ENCODE assay signal across 14 cellular contexts in the genomic region with DNA sequence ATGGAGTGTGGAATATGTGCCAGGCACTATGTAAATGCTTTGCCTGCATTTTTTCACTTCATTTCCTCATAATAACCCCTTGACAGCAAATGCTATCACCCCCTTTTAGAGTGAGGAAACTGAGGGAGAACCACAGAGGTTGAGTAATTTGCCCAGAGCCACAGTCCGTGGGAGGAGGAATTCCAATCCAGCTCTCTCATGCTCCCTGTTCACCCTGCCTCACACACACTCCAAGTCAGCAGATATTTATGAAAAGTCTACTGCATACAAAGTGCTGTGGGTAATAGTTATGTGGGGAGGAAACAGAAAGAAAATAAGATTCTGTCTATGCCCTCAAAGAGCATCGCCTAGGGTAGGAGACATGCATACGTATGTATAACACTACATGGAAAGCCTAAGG. TPM values are rescaled to one million over a fixed set of nuclear protein-coding genes. Genes with fewer than 3 reads are reported as not detected.
DNase-seq lines count a peak whose midpoint lies in the region; ATAC-seq and TF ChIP-seq lines count a peak whose summit lies in the region.
"Had no signal": no experiment of that assay in that cellular context is flagged by ENCODE, and none has a peak within 500 bp of the region (broad histone marks: within the 10 kb centered on the region; RNA-seq: fewer than 3 reads in every experiment).

No MANE protein-coding gene starts in this region.

- TF ChIP-seq CTCF in AG10803 (conservative IDR thresholded peaks at IDR 0.05; ENCODE audit: low read length) (no peak), choroid plexus epithelial cell (conservative IDR thresholded peaks at IDR 0.05; ENCODE audit: low read depth, low read length) (no peak)

- H3K36me3 ChIP-seq in naive thymus-derived CD4-positive, alpha-beta T cell (ENCODE audit: control insufficient read depth in 2 of 3, insufficient read depth in 3 of 3, low read length in 3 of 3): no peaks in the 10 kb centered on the region

- no peaks in the 10 kb centered on the region for H3K9me3 Mint-ChIP-seq in activated CD4-positive, alpha-beta T cell treated with anti-CD3 and anti-CD28 coated beads for 36 hours (ENCODE audit: low read depth)
- H3K9me3 Mint-ChIP-seq in naive thymus-derived CD4-positive, alpha-beta T cell: no peaks in the 10 kb centered on the region

- no peaks in the 10 kb centered on the region for H3K36me3 Mint-ChIP-seq in activated CD4-positive, alpha-beta T cell treated with anti-CD3 and anti-CD28 coated beads for 36 hours (ENCODE audit: low read depth)
- no peaks in the 10 kb centered on the region for H3K36me3 Mint-ChIP-seq in naive thymus-derived CD4-positive, alpha-beta T cell

- H3K4me3 ChIP-seq in AG10803 (ENCODE audit: low read length) (no peak overlapping the region), choroid plexus epithelial cell (ENCODE audit: low read depth, low read length) (no peak overlapping the region)
- no peak overlapping the region for H3K4me3 ChIP-seq in naive thymus-derived CD4-positive, alpha-beta T cell (ENCODE audit: low read length)
- H3K4me3 ChIP-seq: testis had no signal

- ATAC-seq in activated CD4-positive, alpha-beta T cell treated with anti-CD3 and anti-CD28 coated beads for 36 hours: no peak
- no peak for ATAC-seq in naive thymus-derived CD4-positive, alpha-beta T cell

- no peaks in the 10 kb centered on the region for H3K4me1 Mint-ChIP-seq in activated CD4-positive, alpha-beta T cell treated with anti-CD3 and anti-CD28 coated beads for 36 hours
- H3K4me1 Mint-ChIP-seq in naive thymus-derived CD4-positive, alpha-beta T cell: peaks cover 0 to 2% (median 0%) of the 10 kb centered on the region in 7 donors

- no peak overlapping the region for H3K27ac Mint-ChIP-seq in activated CD4-positive, alpha-beta T cell treated with anti-CD3 and anti-CD28 coated beads for 36 hours
- no peak overlapping the region for H3K27ac Mint-ChIP-seq in naive thymus-derived CD4-positive, alpha-beta T cell

- H3K4me3 Mint-ChIP-seq in activated CD4-positive, alpha-beta T cell treated with anti-CD3 and anti-CD28 coated beads for 36 hours: no peak overlapping the region
- no peak overlapping the region for H3K4me3 Mint-ChIP-seq in naive thymus-derived CD4-positive, alpha-beta T cell

- POLR2A ChIA-PET in activated CD4-positive, alpha-beta T cell treated with anti-CD3 and anti-CD28 coated beads for 36 hours (lab: Charles Lee): no interaction called here
- POLR2A ChIA-PET in naive thymus-derived CD4-positive, alpha-beta T cell (lab: Charles Lee): no interaction called here

- CTCF ChIA-PET in activated CD4-positive, alpha-beta T cell treated with anti-CD3 and anti-CD28 coated beads for 36 hours (lab: Charles Lee): interaction anchor here (0.6 to 19.7 kb wide), 4 partner anchors 18 to 932 kb away, joined by 3 to 547 read pairs (median 4); a partner anchor contains a TSS
- CTCF ChIA-PET in naive thymus-derived CD4-positive, alpha-beta T cell (lab: Charles Lee): interaction anchor here (3.4 to 11.6 kb wide), 2 partner anchors 100 to 107 kb away, joined by 31 to 252 read pairs; a partner anchor contains a TSS

- H3K27ac ChIP-seq in naive thymus-derived CD4-positive, alpha-beta T cell (ENCODE audit: low read depth, low read length): no peak overlapping the region
- H3K27ac ChIP-seq: testis had no signal

- DNase-seq in AG10803 (ENCODE audit: low read depth): peak; percentile 81
- DNase-seq in M059J (ENCODE audit: low read depth): peak; percentile 46
- DNase-seq in choroid plexus epithelial cell (ENCODE audit: low read depth): peak; percentile 91
- peak; percentile 71 for DNase-seq in myocyte (ENCODE audit: low read depth)
- no peak for DNase-seq in activated CD4-positive, alpha-beta T cell treated with anti-CD3 and anti-CD28 coated beads for 36 hours
- DNase-seq in activated T-cell treated with anti-CD3 and anti-CD28 coated beads, Interleukin-2, amount 50 U/mL, for 1 hour: no peak
- no peak for DNase-seq in naive thymus-derived CD4-positive, alpha-beta T cell
- no peak for DNase-seq in DMS 273 treated with DMSO at 0.1 percent for 48 hours (lab: John Stamatoyannopoulos, UW)
- DNase-seq: activated gamma-delta T cell, caudate nucleus, DMS79 treated with DMSO at 0.1 percent for 48 hours, NCI-H1092, occipital lobe, testis had no signal

- H3K4me1 ChIP-seq in naive thymus-derived CD4-positive, alpha-beta T cell (ENCODE audit: control insufficient read depth in 2 of 2, insufficient read depth in 2 of 2, low read length in 2 of 2): peaks cover 0 to 5% of the 10 kb centered on the region in 2 donors

- H3K27me3 ChIP-seq in naive thymus-derived CD4-positive, alpha-beta T cell (ENCODE audit: control insufficient read depth in 2 of 2, insufficient read depth in 2 of 2, low read length in 2 of 2): no peaks in the 10 kb centered on the region
- H3K27me3 ChIP-seq: testis had no signal

- intact Hi-C loops in activated CD4-positive, alpha-beta T cell treated with anti-CD3 and anti-CD28 coated beads for 36 hours (cut with DNase I, micrococcal nuclease): no loop called here
- intact Hi-C loops in naive thymus-derived CD4-positive, alpha-beta T cell (cut with micrococcal nuclease): no loop called here

- no peaks in the 10 kb centered on the region for H3K27me3 Mint-ChIP-seq in activated CD4-positive, alpha-beta T cell treated with anti-CD3 and anti-CD28 coated beads for 36 hours
- peaks cover 0 to 5% (median 0%) of the 10 kb centered on the region in 5 donors for H3K27me3 Mint-ChIP-seq in naive thymus-derived CD4-positive, alpha-beta T cell

- H3K9me3 ChIP-seq in naive thymus-derived CD4-positive, alpha-beta T cell (ENCODE audit: control insufficient read depth in 2 of 3, low read length in 3 of 3): no peaks in the 10 kb centered on the region
- H3K9me3 ChIP-seq: testis had no signal

RNA-seq across cellular contexts. Expression of a gene that starts 30.9 kb away (rescaled TPM):
- 20.9 and 35.8 TPM in 2 replicates for total RNA-seq in M059J (2014; rRNA removed; shearing (Covaris generic))
- 32.2 and 34.7 TPM in 2 replicates for total RNA-seq in myocyte
- polyA plus RNA-seq in myocyte (2012): 4.5 TPM
- total RNA-seq in activated CD4-positive, alpha-beta T cell treated with anti-CD3 and anti-CD28 coated beads for 36 hours: 10 to 100 TPM; 60.7 to 63.2 TPM
- 10 to 100 TPM; 36.4 to 58.6 (median 46.3) TPM for total RNA-seq in naive thymus-derived CD4-positive, alpha-beta T cell
- 10 to 100 TPM in 1 of 2 donors, 1 to 10 TPM in 1; 7.1 to 15.5 TPM for polyA plus RNA-seq in naive thymus-derived CD4-positive, alpha-beta T cell

Comparison
In these comparisons a context has a peak if more than half of its experiments do, and no peak if none do; other contexts are left out.
1. DNase-seq: peak in AG10803 (single experiment), M059J (single experiment), choroid plexus epithelial cell (single experiment) and myocyte (single experiment); none in activated CD4-positive, alpha-beta T cell treated with anti-CD3 and anti-CD28 coated beads for 36 hours (single experiment), activated T-cell treated with anti-CD3 and anti-CD28 coated beads, Interleukin-2, amount 50 U/mL, for 1 hour (single experiment), naive thymus-derived CD4-positive, alpha-beta T cell (0 of 9) and DMS 273 treated with DMSO at 0.1 percent for 48 hours (single experiment).